8 cellular contexts compared by ENCODE assay signal in genomic region chr16:89506791-89507191, GRCh38. TPM values are rescaled to one million over a fixed set of nuclear protein-coding genes. Genes with fewer than 3 reads are reported as not detected.
DNase-seq lines count a peak whose midpoint lies in the region; TF ChIP-seq lines count a peak whose summit lies in the region.

No MANE protein-coding gene starts in this region.

- no peak overlapping the region for H3K4me3 ChIP-seq in hepatocyte
- H3K4me3 ChIP-seq in thyroid gland (replicated peaks in 1 of 3), result no peak overlapping the region

- H3K4me2 ChIP-seq in hepatocyte, result peak overlapping the region; percentile 89

- H3K27me3 ChIP-seq in hepatocyte (no peaks in the 10 kb centered on the region), thyroid gland (no peaks in the 10 kb centered on the region)

- peak overlapping the region; percentile 100 for H3K27ac ChIP-seq in hepatocyte
- peak overlapping the region; percentile 84 for H3K27ac ChIP-seq in substantia nigra (ENCODE audit: low read depth, low read length, poor library complexity, severe bottlenecking)
- peak overlapping the region in 1 of 3 donors; percentile 86 for H3K27ac ChIP-seq in thyroid gland

- peaks cover 42% of the 10 kb centered on the region for H3K79me2 ChIP-seq in hepatocyte

- H3K9me3 Mint-ChIP-seq in activated T-helper 2 cell treated with anti-CD3 and anti-CD28 coated beads, Interferon-gamma antibody, Interleukin-2, Interleukin-4, amounts not matched to agents 10 μg/mL and 5 μg/mL and 100 μg/mL, durations not matched to agents 14 hours and 24 hours and 36 hours, result no peaks in the 10 kb centered on the region

- H3K36me3 ChIP-seq in hepatocyte (replicated peaks; ENCODE audit: insufficient read depth, low read depth) (no peaks in the 10 kb centered on the region), thyroid gland (peaks cover 5 to 7% of the 10 kb centered on the region in 2 donors)

- no peak for TF ChIP-seq CTCF in hepatocyte (IDR thresholded peaks at IDR 0.05; ENCODE audit: poor library complexity)
- no peak for TF ChIP-seq CTCF in thyroid gland (IDR thresholded peaks at IDR 0.05)

- peaks cover 28% of the 10 kb centered on the region for H3K4me1 ChIP-seq in hepatocyte (ENCODE audit: insufficient read depth)
- peaks cover 45 to 61% of the 10 kb centered on the region in 2 donors for H3K4me1 ChIP-seq in thyroid gland

- H4K20me1 ChIP-seq in hepatocyte (ENCODE audit: insufficient read depth, poor library complexity, severe bottlenecking), result peaks cover 10% of the 10 kb centered on the region

- no peaks in the 10 kb centered on the region for H3K9me3 ChIP-seq in hepatocyte (ENCODE audit: low read depth)
- no peaks in the 10 kb centered on the region for H3K9me3 ChIP-seq in thyroid gland

- H3K36me3 Mint-ChIP-seq in activated T-helper 2 cell treated with anti-CD3 and anti-CD28 coated beads, Interferon-gamma antibody, Interleukin-2, Interleukin-4, amounts not matched to agents 10 μg/mL and 5 μg/mL and 100 μg/mL, durations not matched to agents 14 hours and 24 hours and 36 hours (ENCODE audit: low read depth), result peaks cover 5% of the 10 kb centered on the region

- H3K4me3 Mint-ChIP-seq in activated T-helper 2 cell treated with anti-CD3 and anti-CD28 coated beads, Interferon-gamma antibody, Interleukin-2, Interleukin-4, amounts not matched to agents 10 μg/mL and 5 μg/mL and 100 μg/mL, durations not matched to agents 14 hours and 24 hours and 36 hours (ENCODE audit: low read depth), result peak overlapping the region; percentile 74

- no peak for TF ChIP-seq POLR2A in thyroid gland (IDR thresholded peaks at IDR 0.05)

- H3K27ac Mint-ChIP-seq in activated T-helper 2 cell treated with anti-CD3 and anti-CD28 coated beads, Interferon-gamma antibody, Interleukin-2, Interleukin-4, amounts not matched to agents 10 μg/mL and 5 μg/mL and 100 μg/mL, durations not matched to agents 14 hours and 24 hours and 36 hours, result peak overlapping the region; percentile 80

- no peaks in the 10 kb centered on the region for H3K9me2 ChIP-seq in hepatocyte (replicated peaks; ENCODE audit: insufficient read depth)

- peak; percentile 8 for DNase-seq in NCI-H82 (lab: John Stamatoyannopoulos, UW)
- no peak for DNase-seq in NCI-H82 treated with DMSO at 0.1 percent for 48 hours (lab: John Stamatoyannopoulos, UW; ENCODE audit: unreplicated experiment)
- DNase-seq in activated T-helper 2 cell treated with anti-CD3 and anti-CD28 coated beads, Interferon-gamma antibody, Interleukin-2, Interleukin-4, amounts not matched to agents 10 μg/mL and 5 μg/mL and 100 μg/mL, durations not matched to agents 14 hours and 24 hours and 36 hours (ENCODE audit: low spot score), result no peak
- no peak for DNase-seq in hepatocyte (ENCODE audit: low spot score)
- no peak for DNase-seq in substantia nigra (lab: John Stamatoyannopoulos, UW)
- DNase-seq in HK-2 (ENCODE audit: unreplicated experiment), result no peak
- no peak for DNase-seq in anterior cingulate cortex (lab: John Stamatoyannopoulos, UW)
- no peak for DNase-seq in thyroid gland

- intact Hi-C loops in activated T-helper 2 cell treated with anti-CD3 and anti-CD28 coated beads, Interferon-gamma antibody, Interleukin-2, Interleukin-4, amounts not matched to agents 10 μg/mL and 5 μg/mL and 100 μg/mL, durations not matched to agents 14 hours and 24 hours and 36 hours (cut with micrococcal nuclease), result loop anchor here (5.0 kb wide), 2 partner anchors 84 to 264 kb away; no protein-coding TSS in a partner anchor
- intact Hi-C loops in thyroid gland (cut with DNase I), result no loop called here

- H3K4me1 Mint-ChIP-seq in activated T-helper 2 cell treated with anti-CD3 and anti-CD28 coated beads, Interferon-gamma antibody, Interleukin-2, Interleukin-4, amounts not matched to agents 10 μg/mL and 5 μg/mL and 100 μg/mL, durations not matched to agents 14 hours and 24 hours and 36 hours (ENCODE audit: low read depth), result peaks cover 24% of the 10 kb centered on the region

- H3K27me3 Mint-ChIP-seq in activated T-helper 2 cell treated with anti-CD3 and anti-CD28 coated beads, Interferon-gamma antibody, Interleukin-2, Interleukin-4, amounts not matched to agents 10 μg/mL and 5 μg/mL and 100 μg/mL, durations not matched to agents 14 hours and 24 hours and 36 hours (ENCODE audit: low read depth), result no peaks in the 10 kb centered on the region

- no peak overlapping the region for H2AFZ ChIP-seq in hepatocyte

- WGBS in hepatocyte (ENCODE audit: low lambda C conversion rate, missing lambda C conversion rate), result 72% methylated on average over 14 of the region's 15 CpGs
- WGBS in thyroid gland, 2 donors, result 61 to 65% methylated on average over 15 of the region's 15 CpGs

RNA-seq across cellular contexts. Expression of gene SPG7, which starts 1.4 kb away (rescaled TPM):
- total RNA-seq in activated T-helper 2 cell treated with anti-CD3 and anti-CD28 coated beads, Interferon-gamma antibody, Interleukin-2, Interleukin-4, amounts not matched to agents 10 μg/mL and 5 μg/mL and 100 μg/mL, durations not matched to agents 14 hours and 24 hours and 36 hours, result 115 and 125 TPM in 2 replicates
- total RNA-seq in hepatocyte, result 149 and 222 TPM in 2 replicates
- 108 and 130 TPM in 2 replicates for polyA plus RNA-seq in hepatocyte
- total RNA-seq in thyroid gland, result 100 to 1,000 TPM; 218 to 392 (median 285) TPM

RNA-seq across cellular contexts. Expression of gene ANKRD11, which starts 16.4 kb away (rescaled TPM):
- 142 and 144 TPM in 2 replicates for total RNA-seq in activated T-helper 2 cell treated with anti-CD3 and anti-CD28 coated beads, Interferon-gamma antibody, Interleukin-2, Interleukin-4, amounts not matched to agents 10 μg/mL and 5 μg/mL and 100 μg/mL, durations not matched to agents 14 hours and 24 hours and 36 hours
- total RNA-seq in hepatocyte, result 48.7 and 50.6 TPM in 2 replicates
- polyA plus RNA-seq in hepatocyte, result 130 and 135 TPM in 2 replicates
- total RNA-seq in thyroid gland, result 10 to 100 TPM; 62.1 to 90.4 (median 75.0) TPM

RNA-seq across cellular contexts. Expression of gene RPL13, which starts 53.7 kb away (rescaled TPM):
- 2,404 and 2,406 TPM in 2 replicates for total RNA-seq in activated T-helper 2 cell treated with anti-CD3 and anti-CD28 coated beads, Interferon-gamma antibody, Interleukin-2, Interleukin-4, amounts not matched to agents 10 μg/mL and 5 μg/mL and 100 μg/mL, durations not matched to agents 14 hours and 24 hours and 36 hours
- 4,787 and 7,288 TPM in 2 replicates for total RNA-seq in hepatocyte
- polyA plus RNA-seq in hepatocyte, result 1,312 and 1,458 TPM in 2 replicates
- 1,000 to 10,000 TPM; 5,127 to 8,436 (median 6,104) TPM for total RNA-seq in thyroid gland
